ENCODE assay signal across 9 cellular contexts in genomic region chr9:72473474-72474241, GRCh38. TPM values are rescaled to one million over a fixed set of nuclear protein-coding genes. Genes with fewer than 3 reads are reported as not detected.
DNase-seq lines count a peak whose midpoint lies in the region; ATAC-seq, FAIRE-seq and TF ChIP-seq lines count a peak whose summit lies in the region.
"Had no signal": no experiment of that assay in that cellular context is flagged by ENCODE, and none has a peak within 500 bp of the region (broad histone marks: within the 10 kb centered on the region; RNA-seq: fewer than 3 reads in every experiment).

No MANE protein-coding gene starts in this region.

- no peaks in the 10 kb centered on the region for H3K9me3 Mint-ChIP-seq in mesothelial cell of epicardium

- peaks cover 42% of the 10 kb centered on the region for H3K4me1 Mint-ChIP-seq in mesothelial cell of epicardium

- H3K4me2 ChIP-seq in OCI-LY3 (ENCODE audit: low read length) = peak overlapping the region; percentile 57

- peaks cover 37% of the 10 kb centered on the region for H3K4me1 ChIP-seq in OCI-LY3 (ENCODE audit: low read length)

- peak; percentile 71 for FAIRE-seq in H54 (lab: Jason Lieb, UNC)

- no peak overlapping the region for H3K4me3 Mint-ChIP-seq in mesothelial cell of epicardium

- no peaks in the 10 kb centered on the region for H3K27me3 ChIP-seq in OCI-LY3 (ENCODE audit: low read depth, low read length)

- peak overlapping the region; percentile 96 for H3K27ac ChIP-seq in OCI-LY3 (ENCODE audit: low read length)

- H4K20me1 ChIP-seq in OCI-LY3 (ENCODE audit: insufficient read depth, low read length) = no peaks in the 10 kb centered on the region

- no peaks in the 10 kb centered on the region for H3K36me3 Mint-ChIP-seq in mesothelial cell of epicardium

- no peaks in the 10 kb centered on the region for H3K27me3 Mint-ChIP-seq in mesothelial cell of epicardium (ENCODE audit: low read depth)

- no peaks in the 10 kb centered on the region for H3K9me3 ChIP-seq in OCI-LY3 (ENCODE audit: insufficient read depth, low read length)

- H3K36me3 ChIP-seq in OCI-LY3 (replicated peaks; ENCODE audit: low read depth, low read length) = no peaks in the 10 kb centered on the region

- peak overlapping the region; percentile 19 for H3K4me3 ChIP-seq in OCI-LY3 (ENCODE audit: low read length)

- H3K79me2 ChIP-seq in OCI-LY3 (ENCODE audit: low read length) = no peaks in the 10 kb centered on the region

- intact Hi-C loops in cardiac septum (cut with DNase I) = loop anchor here (10.0 kb wide), 1 partner anchor 51 kb away; the partner anchor contains the start of gene TMC1

- no peak for DNase-seq in H54 (ENCODE audit: insufficient read length, low spot score)
- no peak for DNase-seq in mesothelial cell of epicardium (ENCODE audit: low spot score in 2 of 2, unreplicated experiment in 2 of 2)
- DNase-seq in SW480 (ENCODE audit: low spot score) = no peak
- DNase-seq in NCI-H1694 (lab: John Stamatoyannopoulos, UW) = no peak
- DNase-seq in activated gamma-delta T cell treated with Interleukin-2 at 50 U/mL for 16 hours = no peak
- DNase-seq in cardiac septum (ENCODE audit: low spot score) = no peak
- DNase-seq: retina had no signal

- H3K27ac Mint-ChIP-seq in mesothelial cell of epicardium = peak overlapping the region; percentile 56

- peak overlapping the region; percentile 54 for H3K9ac ChIP-seq in OCI-LY3 (ENCODE audit: low read length)

- peak; percentile 91 for ATAC-seq in GM18519 (IDR thresholded peaks at IDR 0.05; ENCODE audit: low FRiP score, unreplicated experiment)

- H2AFZ ChIP-seq in OCI-LY3 (ENCODE audit: low read depth, low read length) = peak overlapping the region; percentile 71

- no peak for TF ChIP-seq CTCF in OCI-LY3 (IDR thresholded peaks at IDR 0.05; ENCODE audit: low read depth, low read length)
- no peak for TF ChIP-seq CTCF in mesothelial cell of epicardium (IDR thresholded peaks at IDR 0.05; ENCODE audit: unreplicated experiment)

- no peak for TF ChIP-seq POLR2A in H54 (IDR thresholded peaks at IDR 0.05; ENCODE audit: low read depth, low read length)

RNA-seq across cellular contexts. Expression of gene TMC1, which starts 47.8 kb away (rescaled TPM):
- total RNA-seq in mesothelial cell of epicardium (0.22 to 0.29 TPM in 2 of 3 replicates, not detected in the other), cardiac septum (0.27 TPM)
